2 cellular contexts compared by ENCODE assay signal in genomic region chr7:100781255-100781654, GRCh38.
TF ChIP-seq lines count a peak whose summit lies in the region.

No MANE protein-coding gene starts in this region.

TF ChIP-seq in A549, 52 proteins besides CTCF, POLR2A, EP300 and RAD21:
- TF ChIP-seq TP53 (CRISPR knock-in tag; IDR thresholded peaks at IDR 0.05) (no peak), CBX2 (IDR thresholded peaks at IDR 0.05; ENCODE audit: borderline replicate concordance, low read depth) (no peak), FOSB (CRISPR knock-in tag; IDR thresholded peaks at IDR 0.05) (no peak), EHMT2 (IDR thresholded peaks at IDR 0.05; ENCODE audit: low read depth) (no peak), CHD2 (IDR thresholded peaks at IDR 0.05; ENCODE audit: low read length, partially characterized antibody) (no peak), TFCP2L1 (CRISPR knock-in tag; IDR thresholded peaks at IDR 0.05) (no peak)
- TF ChIP-seq, protein P1, sequence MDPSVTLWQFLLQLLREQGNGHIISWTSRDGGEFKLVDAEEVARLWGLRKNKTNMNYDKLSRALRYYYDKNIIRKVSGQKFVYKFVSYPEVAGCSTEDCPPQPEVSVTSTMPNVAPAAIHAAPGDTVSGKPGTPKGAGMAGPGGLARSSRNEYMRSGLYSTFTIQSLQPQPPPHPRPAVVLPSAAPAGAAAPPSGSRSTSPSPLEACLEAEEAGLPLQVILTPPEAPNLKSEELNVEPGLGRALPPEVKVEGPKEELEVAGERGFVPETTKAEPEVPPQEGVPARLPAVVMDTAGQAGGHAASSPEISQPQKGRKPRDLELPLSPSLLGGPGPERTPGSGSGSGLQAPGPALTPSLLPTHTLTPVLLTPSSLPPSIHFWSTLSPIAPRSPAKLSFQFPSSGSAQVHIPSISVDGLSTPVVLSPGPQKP (IDR thresholded peaks at IDR 0.05; ENCODE audit: low read depth, low read length), result no peak

TF ChIP-seq in H1, 55 proteins besides CTCF, POLR2A, EP300 and RAD21:
- TF ChIP-seq HDAC6 (IDR thresholded peaks at IDR 0.05; ENCODE audit: low read depth, low read length) (no peak), RFX5 (IDR thresholded peaks at IDR 0.05; ENCODE audit: borderline replicate concordance, low read depth, low read length) (no peak), SP4 (IDR thresholded peaks at IDR 0.05; ENCODE audit: low read length) (no peak), CBX8 (IDR thresholded peaks at IDR 0.05; ENCODE audit: borderline replicate concordance, low read depth, low read length) (no peak), ZNF274 (IDR thresholded peaks at IDR 0.05; ENCODE audit: borderline replicate concordance, extremely low read depth, low read length) (no peak), TAF1 (IDR thresholded peaks at IDR 0.05; ENCODE audit: low read depth, low read length) (no peak), SAP30 (IDR thresholded peaks at IDR 0.05; ENCODE audit: insufficient read depth, insufficient replicate concordance, low read length) (no peak), SIX5 (IDR thresholded peaks at IDR 0.05; ENCODE audit: low read depth, low read length) (no peak), BCL11A (IDR thresholded peaks at IDR 0.05; ENCODE audit: low read depth in 2 of 2, low read length in 2 of 2) (no peak), TCF12 (IDR thresholded peaks at IDR 0.05; ENCODE audit: low read depth, low read length) (no peak), CEBPB (IDR thresholded peaks at IDR 0.05; ENCODE audit: low read depth, low read length) (no peak), POU5F1 (IDR thresholded peaks at IDR 0.05; ENCODE audit: low read depth, low read length) (no peak), CREB1 (IDR thresholded peaks at IDR 0.05) (no peak), FOSL1 (IDR thresholded peaks at IDR 0.05; ENCODE audit: insufficient read depth, low read depth, low read length) (no peak), CBX5 (IDR thresholded peaks at IDR 0.05; ENCODE audit: low read depth, low read length) (no peak), ATF2 (IDR thresholded peaks at IDR 0.05; ENCODE audit: low read length) (no peak), JUN (IDR thresholded peaks at IDR 0.05; ENCODE audit: low read depth, low read length) (no peak), SIRT6 (IDR thresholded peaks at IDR 0.05; ENCODE audit: low read length) (no peak)
- TF ChIP-seq, protein P2, sequence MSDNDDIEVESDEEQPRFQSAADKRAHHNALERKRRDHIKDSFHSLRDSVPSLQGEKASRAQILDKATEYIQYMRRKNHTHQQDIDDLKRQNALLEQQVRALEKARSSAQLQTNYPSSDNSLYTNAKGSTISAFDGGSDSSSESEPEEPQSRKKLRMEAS (IDR thresholded peaks at IDR 0.05), result no peak
